Comparison of ENCODE assay signal across 8 cellular contexts in the genomic region with DNA sequence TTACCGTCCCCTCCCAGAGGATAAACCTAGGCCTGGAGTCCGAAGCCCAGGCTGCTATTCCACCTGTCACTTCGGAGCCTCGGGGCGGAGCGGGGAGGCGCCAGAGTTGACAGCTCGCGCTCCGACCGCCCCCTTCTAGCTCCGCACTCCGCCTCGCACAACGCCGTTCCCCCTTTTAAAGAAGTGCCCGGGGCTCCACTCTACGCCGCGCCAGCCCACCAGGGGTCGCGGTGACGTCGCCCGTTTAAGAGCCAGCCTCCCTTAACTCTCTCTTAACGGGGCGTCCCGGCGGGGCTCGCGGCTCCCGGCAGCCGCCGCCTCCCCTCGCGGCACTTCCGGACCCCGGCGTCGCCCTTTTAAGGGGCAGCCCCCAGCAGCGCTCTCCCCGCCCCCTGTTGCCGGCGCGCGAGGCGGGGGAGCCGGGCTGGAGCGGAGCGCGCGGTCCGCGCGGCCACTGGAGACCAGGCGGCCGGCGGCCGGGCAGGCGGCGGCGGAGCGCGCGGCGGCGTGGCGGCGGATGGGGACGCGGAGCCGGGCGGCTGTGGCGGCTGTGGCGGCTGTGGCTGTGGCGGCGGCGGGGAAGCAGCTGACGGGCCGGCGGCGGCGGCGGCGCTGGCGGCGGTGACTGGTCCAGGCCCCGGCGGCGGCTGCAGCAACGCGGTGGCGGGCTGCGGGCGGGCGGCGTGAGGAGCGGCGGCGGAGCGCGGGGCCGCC. TPM values are rescaled to one million over a fixed set of nuclear protein-coding genes. Genes with fewer than 3 reads are reported as not detected.
DNase-seq lines count a peak whose midpoint lies in the region; ATAC-seq and TF ChIP-seq lines count a peak whose summit lies in the region.

A gene (plus strand): TSS at position 454 of the 714 bp plus-strand sequence. CDS start 364 bp downstream, outside the sequence.

- POLR2A ChIA-PET in activated B cell treated with CpG ODN at 0.5 μM for 24 hours (lab: Charles Lee) = interaction anchor here (0.6 to 2.3 kb wide), 17 partner anchors 9 to 541 kb away, joined by 3 to 34 read pairs (median 4); a partner anchor contains a TSS

- H3K9me3 Mint-ChIP-seq in activated B cell treated with CpG ODN at 0.5 μM for 24 hours = no peaks in the 10 kb centered on the region

- ATAC-seq in GM18909 (IDR thresholded peaks at IDR 0.05; ENCODE audit: poor library complexity, unreplicated experiment) (peak; percentile 89), HG03175 (IDR thresholded peaks at IDR 0.05; ENCODE audit: unreplicated experiment) (peak; percentile 84), activated B cell treated with CpG ODN at 0.5 μM for 24 hours (ENCODE audit: low read depth) (peak; percentile 92)

- H3K27me3 Mint-ChIP-seq in activated B cell treated with CpG ODN at 0.5 μM for 24 hours = no peaks in the 10 kb centered on the region

- peak within 1 kb of the TSS; percentile 65 for H3K27ac Mint-ChIP-seq in activated B cell treated with CpG ODN at 0.5 μM for 24 hours

- DNase-seq in AG09309 (ENCODE audit: low read depth) = peak; percentile 45
- peak; percentile 65 for DNase-seq in NCI-H345 (lab: John Stamatoyannopoulos, UW)
- DNase-seq in activated B cell treated with CpG ODN at 0.5 μM for 24 hours = peak; percentile 88
- DNase-seq in cardiac fibroblast (ENCODE audit: low read depth in 2 of 2) = peak; percentile 93 to 98
- peak; percentile 93 for DNase-seq in iris pigment epithelial cell (ENCODE audit: low read depth)
- DNase-seq in stimulated activated CD4-positive, alpha-beta T cell treated with anti-CD3 and anti-CD28 coated beads, Interleukin-12 subunit alpha, Interleukin-12 subunit beta, amount 100 ng/mL, for 4 hours = peak; percentile 87

- H3K36me3 Mint-ChIP-seq in activated B cell treated with CpG ODN at 0.5 μM for 24 hours (ENCODE audit: low read depth) = no peaks in the 10 kb centered on the region

- peak within 1 kb of the TSS; percentile 80 for H3K4me3 Mint-ChIP-seq in activated B cell treated with CpG ODN at 0.5 μM for 24 hours

- peak within 1 kb of the TSS; percentile 71 for H3K4me3 ChIP-seq in AG09309 (ENCODE audit: control insufficient read depth, low read depth, low read length)
- H3K4me3 ChIP-seq in cardiac fibroblast (replicated peaks in 1 of 2; ENCODE audit: low read depth in 2 of 2, low read length in 2 of 2) = peak within 1 kb of the TSS; percentile 75 to 77

- CTCF ChIA-PET in activated B cell treated with CpG ODN at 0.5 μM for 24 hours (lab: Charles Lee) = interaction anchor here (0.8 to 20.0 kb wide), 11 partner anchors 9 to 278 kb away, joined by 3 to 310 read pairs (median 4); a partner anchor contains a TSS

- peaks cover 29% of the 10 kb centered on the region for H3K4me1 Mint-ChIP-seq in activated B cell treated with CpG ODN at 0.5 μM for 24 hours

- TF ChIP-seq CTCF in AG09309 (IDR thresholded peaks at IDR 0.05; ENCODE audit: control insufficient read depth, insufficient read depth, low read depth, low read length, missing control alignments) = peak; percentile 56
- TF ChIP-seq CTCF in activated B cell treated with CpG ODN at 0.5 μM for 24 hours (IDR thresholded peaks at IDR 0.05) = no peak
- peak; percentile 54 for TF ChIP-seq CTCF in cardiac fibroblast (IDR thresholded peaks at IDR 0.05; ENCODE audit: low read depth, low read length)

- intact Hi-C loops in activated B cell treated with CpG ODN at 0.5 μM for 24 hours (cut with micrococcal nuclease) = loop anchor here (1.0 to 5.0 kb wide), 8 partner anchors 10 to 541 kb away; a partner anchor contains a TSS

RNA-seq across cellular contexts. Expression of the gene that starts here (rescaled TPM):
- total RNA-seq in activated B cell treated with CpG ODN at 0.5 μM for 24 hours = 9.5 TPM in 2 replicates

Comparison
In these comparisons a context has a peak if more than half of its experiments do, and no peak if none do; other contexts are left out.
1. Peak in every context shown above with its lines: DNase-seq, ATAC-seq and H3K4me3 ChIP-seq.
2. DNase-seq: peak in every context shown above with its lines; median percentile 96 in cardiac fibroblast; 93 in iris pigment epithelial cell; 88 in activated B cell treated with CpG ODN at 0.5 μM for 24 hours; 87 in stimulated activated CD4-positive, alpha-beta T cell treated with anti-CD3 and anti-CD28 coated beads, Interleukin-12 subunit alpha, Interleukin-12 subunit beta, amount 100 ng/mL, for 4 hours; 65 in NCI-H345; 45 in AG09309.